In genomic region chr18:76487782-76488181, GRCh38 we compare ENCODE assay signal across 12 cellular contexts. TPM values are rescaled to one million over a fixed set of nuclear protein-coding genes. Genes with fewer than 3 reads are reported as not detected.
DNase-seq lines count a peak whose midpoint lies in the region; ATAC-seq, FAIRE-seq and TF ChIP-seq lines count a peak whose summit lies in the region.
"Had no signal": no experiment of that assay in that cellular context is flagged by ENCODE, and none has a peak within 500 bp of the region (broad histone marks: within the 10 kb centered on the region; RNA-seq: fewer than 3 reads in every experiment).

No MANE protein-coding gene starts in this region.

- H3K27ac Mint-ChIP-seq in activated CD4-positive, alpha-beta T cell treated with anti-CD3 and anti-CD28 coated beads, Interleukin-2, amount 10 ng/mL, durations not matched to agents 24 days and 14 days, result no peak overlapping the region
- no peak overlapping the region for H3K27ac Mint-ChIP-seq in activated CD4-positive, alpha-beta T cell treated with anti-CD3 and anti-CD28 coated beads, Interleukin-2, amount 10 ng/mL, durations not matched to agents 7 days and 5 days
- H3K27ac Mint-ChIP-seq: T-cell had no signal

- H3K36me3 ChIP-seq in SK-N-MC (ENCODE audit: insufficient read depth, low read length), result no peaks in the 10 kb centered on the region; the same call in 1 of the 2 replicates
- no peaks in the 10 kb centered on the region for H3K36me3 ChIP-seq in kidney (ENCODE audit: control insufficient read depth in 1 of 2, insufficient read depth in 2 of 2, low read length in 2 of 2)
- no peaks in the 10 kb centered on the region for H3K36me3 ChIP-seq in vagina

- intact Hi-C loops in activated CD4-positive, alpha-beta T cell treated with anti-CD3 and anti-CD28 coated beads, Interleukin-2, amount 10 ng/mL, durations not matched to agents 24 days and 14 days (cut with micrococcal nuclease), result no loop called here
- intact Hi-C loops in kidney (cut with DNase I) (no loop called here), vagina (cut with DNase I) (no loop called here)

- H3K4me1 ChIP-seq in kidney (ENCODE audit: control insufficient read depth in 1 of 2, insufficient read depth in 1 of 2, low read depth in 1 of 2, low read length in 2 of 2) (peaks cover 10 to 25% of the 10 kb centered on the region in 2 donors), vagina (peaks cover 48% of the 10 kb centered on the region)

- H3K27ac ChIP-seq in SK-N-MC, result peak overlapping the region; percentile 25; the same call in 1 of the 2 replicates
- peak overlapping the region in 1 of 2 donors; percentile 45 for H3K27ac ChIP-seq in kidney (ENCODE audit: low read depth in 2 of 2, low read length in 2 of 2)
- peak overlapping the region; percentile 97 for H3K27ac ChIP-seq in vagina

- CTCF ChIA-PET in activated CD4-positive, alpha-beta T cell treated with anti-CD3 and anti-CD28 coated beads, Interleukin-2, amount 10 ng/mL, durations not matched to agents 7 days and 5 days (lab: Charles Lee), result no interaction called here

- no peaks in the 10 kb centered on the region for H3K9me3 Mint-ChIP-seq in activated CD4-positive, alpha-beta T cell treated with anti-CD3 and anti-CD28 coated beads, Interleukin-2, amount 10 ng/mL, durations not matched to agents 24 days and 14 days
- no peaks in the 10 kb centered on the region for H3K9me3 Mint-ChIP-seq in activated CD4-positive, alpha-beta T cell treated with anti-CD3 and anti-CD28 coated beads, Interleukin-2, amount 10 ng/mL, durations not matched to agents 7 days and 5 days
- H3K9me3 Mint-ChIP-seq: T-cell had no signal

- TF ChIP-seq POLR2A in vagina (IDR thresholded peaks at IDR 0.05), result no peak

- DNase-seq in activated CD4-positive, alpha-beta T cell treated with anti-CD3 and anti-CD28 coated beads, Interleukin-2, amount 10 ng/mL, durations not matched to agents 24 days and 14 days, result peak; percentile 49
- no peak for DNase-seq in activated CD4-positive, alpha-beta T cell treated with anti-CD3 and anti-CD28 coated beads, Interleukin-2, amount 10 ng/mL, durations not matched to agents 7 days and 5 days
- DNase-seq in SK-N-MC (ENCODE audit: low read depth, low spot score) (no peak), kidney (no peak), vagina (ENCODE audit: extremely low spot score in 2 of 2) (no peak), medulla oblongata (ENCODE audit: extremely low spot score) (no peak)
- DNase-seq in activated CD8-positive, alpha-beta memory T cell treated with anti-CD3 and anti-CD28 coated beads, Interleukin-2, amount 50 U/mL, for 4 hours, result no peak
- DNase-seq: amniotic stem cell; NCI-H2081 treated with DMSO at 0.1 percent for 48 hours; stimulated activated CD8-positive, alpha-beta memory T cell treated with anti-CD3 and anti-CD28 coated beads, Interleukin-4, amount 100 ng/mL, for 48 hours; T-cell had no signal

- FAIRE-seq in kidney (lab: Jason Lieb, UNC), result no peak

- no peak for ATAC-seq in HG03378 (IDR thresholded peaks at IDR 0.05; ENCODE audit: unreplicated experiment)
- ATAC-seq: T-cell had no signal

- H3K4me3 Mint-ChIP-seq in activated CD4-positive, alpha-beta T cell treated with anti-CD3 and anti-CD28 coated beads, Interleukin-2, amount 10 ng/mL, durations not matched to agents 24 days and 14 days, result no peak overlapping the region
- no peak overlapping the region for H3K4me3 Mint-ChIP-seq in activated CD4-positive, alpha-beta T cell treated with anti-CD3 and anti-CD28 coated beads, Interleukin-2, amount 10 ng/mL, durations not matched to agents 7 days and 5 days
- H3K4me3 Mint-ChIP-seq: T-cell had no signal

- peaks cover 14% of the 10 kb centered on the region for H3K4me1 Mint-ChIP-seq in activated CD4-positive, alpha-beta T cell treated with anti-CD3 and anti-CD28 coated beads, Interleukin-2, amount 10 ng/mL, durations not matched to agents 24 days and 14 days
- H3K4me1 Mint-ChIP-seq in activated CD4-positive, alpha-beta T cell treated with anti-CD3 and anti-CD28 coated beads, Interleukin-2, amount 10 ng/mL, durations not matched to agents 7 days and 5 days, result peaks cover 12% of the 10 kb centered on the region

- H3K9me3 ChIP-seq in SK-N-MC (ENCODE audit: low read depth, low read length), result no peaks in the 10 kb centered on the region
- H3K9me3 ChIP-seq in kidney (ENCODE audit: control insufficient read depth in 1 of 2, low read length in 2 of 2), result no peaks in the 10 kb centered on the region
- H3K9me3 ChIP-seq in vagina, result no peaks in the 10 kb centered on the region

- H3K27me3 Mint-ChIP-seq in activated CD4-positive, alpha-beta T cell treated with anti-CD3 and anti-CD28 coated beads, Interleukin-2, amount 10 ng/mL, durations not matched to agents 24 days and 14 days, result peaks cover 53% of the 10 kb centered on the region
- peaks cover 31% of the 10 kb centered on the region for H3K27me3 Mint-ChIP-seq in activated CD4-positive, alpha-beta T cell treated with anti-CD3 and anti-CD28 coated beads, Interleukin-2, amount 10 ng/mL, durations not matched to agents 7 days and 5 days

- H3K4me3 ChIP-seq in SK-N-MC (peak overlapping the region; percentile 47), kidney (ENCODE audit: low read length in 2 of 2) (peak overlapping the region; percentile 3 to 19), vagina (peak overlapping the region; percentile 41 to 79)

- H3K27me3 ChIP-seq in vagina, result no peaks in the 10 kb centered on the region

- TF ChIP-seq CTCF in kidney (IDR thresholded peaks at IDR 0.05; ENCODE audit: borderline replicate concordance, extremely low read depth, insufficient read depth) (no peak), vagina (IDR thresholded peaks at IDR 0.05) (no peak)

- H3K9ac ChIP-seq in SK-N-MC (ENCODE audit: insufficient read length), result no peak overlapping the region
- no peak overlapping the region for H3K9ac ChIP-seq in kidney (ENCODE audit: low read length in 2 of 2)

- H3K36me3 Mint-ChIP-seq in activated CD4-positive, alpha-beta T cell treated with anti-CD3 and anti-CD28 coated beads, Interleukin-2, amount 10 ng/mL, durations not matched to agents 24 days and 14 days (ENCODE audit: low read depth), result peaks cover 2% of the 10 kb centered on the region
- H3K36me3 Mint-ChIP-seq in activated CD4-positive, alpha-beta T cell treated with anti-CD3 and anti-CD28 coated beads, Interleukin-2, amount 10 ng/mL, durations not matched to agents 7 days and 5 days (ENCODE audit: low read depth), result no peaks in the 10 kb centered on the region
- H3K36me3 Mint-ChIP-seq: T-cell had no signal

- POLR2A ChIA-PET in activated CD4-positive, alpha-beta T cell treated with anti-CD3 and anti-CD28 coated beads, Interleukin-2, amount 10 ng/mL, durations not matched to agents 7 days and 5 days (lab: Charles Lee), result no interaction called here

RNA-seq across cellular contexts. Expression of gene ZNF516, which starts 7.3 kb away (rescaled TPM):
- 0.85 and 1.6 TPM in 2 replicates for total RNA-seq in activated CD4-positive, alpha-beta T cell treated with anti-CD3 and anti-CD28 coated beads, Interleukin-2, amount 10 ng/mL, durations not matched to agents 24 days and 14 days
- 1 to 10 TPM; 3.9 to 4.1 TPM for total RNA-seq in activated CD4-positive, alpha-beta T cell treated with anti-CD3 and anti-CD28 coated beads, Interleukin-2, amount 10 ng/mL, durations not matched to agents 7 days and 5 days
- total RNA-seq in kidney, result 28.7 TPM
- polyA plus RNA-seq in kidney (ENCODE audit: insufficient read depth, low read depth, low replicate concordance), result 6.7 TPM
- 46.4 TPM for total RNA-seq in vagina
